11 cellular contexts compared by ENCODE assay signal in genomic region chr13:95185851-95186250, GRCh38.
DNase-seq lines count a peak whose midpoint lies in the region; ATAC-seq and TF ChIP-seq lines count a peak whose summit lies in the region.
"Had no signal": no experiment of that assay in that cellular context is flagged by ENCODE, and none has a peak within 500 bp of the region (broad histone marks: within the 10 kb centered on the region; RNA-seq: fewer than 3 reads in every experiment).

No MANE protein-coding gene starts in this region.

- intact Hi-C loops in CD4-positive, alpha-beta memory T cell (cut with micrococcal nuclease): loop anchor here (1.0 to 5.0 kb wide), 2 partner anchors 10 to 491 kb away; partner anchors contain the start of gene DNAJC3
- intact Hi-C loops in lower leg skin (cut with DNase I; ENCODE audit: low total_unique reads): no loop called here

- H3K36me3 Mint-ChIP-seq in CD4-positive, alpha-beta memory T cell: peaks cover 6 to 10% of the 10 kb centered on the region in 2 donors
- peaks cover 61% of the 10 kb centered on the region for H3K36me3 Mint-ChIP-seq in activated T-cell treated with anti-CD3 and anti-CD28 coated beads, Interleukin-2, amount 50 U/mL, for 24 hours (ENCODE audit: low read depth)
- peaks cover 0 to 10% (median 3%) of the 10 kb centered on the region in 3 donors for H3K36me3 Mint-ChIP-seq in naive thymus-derived CD8-positive, alpha-beta T cell

- ATAC-seq in naive thymus-derived CD8-positive, alpha-beta T cell: peak; percentile 97 to 98
- no peak for ATAC-seq in HG03097 (IDR thresholded peaks at IDR 0.05; ENCODE audit: low FRiP score, unreplicated experiment)
- ATAC-seq: GM12878 had no signal

- no peak for TF ChIP-seq POLR2A in lower leg skin (IDR thresholded peaks at IDR 0.05)

- POLR2A ChIA-PET in CD4-positive, alpha-beta memory T cell (lab: Charles Lee; ENCODE audit: partially characterized antibody): no interaction called here
- POLR2A ChIA-PET in naive thymus-derived CD8-positive, alpha-beta T cell (lab: Charles Lee): interaction anchor here (0.6 kb wide), 1 partner anchor 195 kb away, joined by 3 read pairs; no protein-coding TSS in a partner anchor

- no peaks in the 10 kb centered on the region for H3K36me3 ChIP-seq in CD4-positive, alpha-beta memory T cell (ENCODE audit: insufficient read depth, low read length)
- H3K36me3 ChIP-seq: BE2C had no signal

- peak overlapping the region; percentile 61 to 91 (median 76) for H3K4me3 Mint-ChIP-seq in CD4-positive, alpha-beta memory T cell
- peak overlapping the region; percentile 59 for H3K4me3 Mint-ChIP-seq in activated T-cell treated with anti-CD3 and anti-CD28 coated beads, Interleukin-2, amount 50 U/mL, for 24 hours
- peak overlapping the region; percentile 62 to 83 (median 76) for H3K4me3 Mint-ChIP-seq in naive thymus-derived CD8-positive, alpha-beta T cell
- H3K4me3 Mint-ChIP-seq: H9 had no signal

- H3K27ac Mint-ChIP-seq in CD4-positive, alpha-beta memory T cell: peak overlapping the region; percentile 81 to 96 (median 88)
- H3K27ac Mint-ChIP-seq in activated T-cell treated with anti-CD3 and anti-CD28 coated beads, Interleukin-2, amount 50 U/mL, for 24 hours: peak overlapping the region; percentile 90
- peak overlapping the region; percentile 82 to 95 (median 92) for H3K27ac Mint-ChIP-seq in naive thymus-derived CD8-positive, alpha-beta T cell
- H3K27ac Mint-ChIP-seq: H9 had no signal

- H3K9me3 Mint-ChIP-seq in CD4-positive, alpha-beta memory T cell: peaks cover 0 to 9% (median 0%) of the 10 kb centered on the region in 8 donors
- H3K9me3 Mint-ChIP-seq in activated T-cell treated with anti-CD3 and anti-CD28 coated beads, Interleukin-2, amount 50 U/mL, for 24 hours: no peaks in the 10 kb centered on the region
- peaks cover 0 to 3% (median 0%) of the 10 kb centered on the region in 9 donors for H3K9me3 Mint-ChIP-seq in naive thymus-derived CD8-positive, alpha-beta T cell
- H3K9me3 Mint-ChIP-seq: H9 had no signal

- DNase-seq in CD4-positive, alpha-beta memory T cell: peak; percentile 59 to 76 (median 65)
- DNase-seq in Kasumi-1 (lab: John Stamatoyannopoulos, UW) (peak; percentile 86 to 92), EL (no peak), epidermal melanocyte (ENCODE audit: insufficient read length, low spot score) (no peak), lower leg skin (ENCODE audit: low spot score in 2 of 2) (no peak)
- no peak for DNase-seq in activated T-cell treated with anti-CD3 and anti-CD28 coated beads, Interleukin-2, amount 50 U/mL, for 24 hours
- DNase-seq in naive thymus-derived CD8-positive, alpha-beta T cell: peak; percentile 15 to 75 (median 54)
- DNase-seq: BE2C, H9 had no signal

- peaks cover 54% of the 10 kb centered on the region for H3K4me1 ChIP-seq in CD4-positive, alpha-beta memory T cell (ENCODE audit: insufficient read depth, low read length)
- H3K4me1 ChIP-seq: BE2C had no signal

- H3K9me3 ChIP-seq in CD4-positive, alpha-beta memory T cell (ENCODE audit: control insufficient read depth in 1 of 2, low read length in 2 of 2): no peaks in the 10 kb centered on the region
- H3K9me3 ChIP-seq: BE2C had no signal

- CTCF ChIA-PET in CD4-positive, alpha-beta memory T cell (lab: Charles Lee; ENCODE audit: partially characterized antibody): interaction anchor here (12.1 kb wide), 1 partner anchor 195 kb away, joined by 256 read pairs; no protein-coding TSS in a partner anchor

- H3K27me3 Mint-ChIP-seq in CD4-positive, alpha-beta memory T cell: no peaks in the 10 kb centered on the region
- H3K27me3 Mint-ChIP-seq in activated T-cell treated with anti-CD3 and anti-CD28 coated beads, Interleukin-2, amount 50 U/mL, for 24 hours: no peaks in the 10 kb centered on the region
- no peaks in the 10 kb centered on the region for H3K27me3 Mint-ChIP-seq in naive thymus-derived CD8-positive, alpha-beta T cell

- no peak for TF ChIP-seq CTCF in lower leg skin (IDR thresholded peaks at IDR 0.05)

- H3K27ac ChIP-seq in CD4-positive, alpha-beta memory T cell (ENCODE audit: low read depth, low read length): peak overlapping the region; percentile 40

- WGBS in lower leg skin, 2 donors: 83 to 85% methylated on average over 5 of the region's 5 CpGs

- no peak overlapping the region for H3K4me3 ChIP-seq in CD4-positive, alpha-beta memory T cell (ENCODE audit: low read length in 2 of 2)
- no peak overlapping the region for H3K4me3 ChIP-seq in lower leg skin (ENCODE audit: low read depth, poor library complexity, severe bottlenecking)
- H3K4me3 ChIP-seq: GM12878 had no signal

- no peaks in the 10 kb centered on the region for H3K27me3 ChIP-seq in CD4-positive, alpha-beta memory T cell (ENCODE audit: insufficient read depth, low read length)
- H3K27me3 ChIP-seq: BE2C had no signal

- H3K4me1 Mint-ChIP-seq in CD4-positive, alpha-beta memory T cell: peaks cover 36 to 72% (median 55%) of the 10 kb centered on the region in 4 donors
- H3K4me1 Mint-ChIP-seq in activated T-cell treated with anti-CD3 and anti-CD28 coated beads, Interleukin-2, amount 50 U/mL, for 24 hours (ENCODE audit: low read depth): peaks cover 61% of the 10 kb centered on the region
- peaks cover 18 to 65% (median 55%) of the 10 kb centered on the region in 4 donors for H3K4me1 Mint-ChIP-seq in naive thymus-derived CD8-positive, alpha-beta T cell

Comparison
In these comparisons a context has a peak if more than half of its experiments do, and no peak if none do; other contexts are left out.
1. DNase-seq: peak in CD4-positive, alpha-beta memory T cell (5 of 5), Kasumi-1 (2 of 2) and naive thymus-derived CD8-positive, alpha-beta T cell (10 of 10); none in activated T-cell treated with anti-CD3 and anti-CD28 coated beads, Interleukin-2, amount 50 U/mL, for 24 hours (single experiment), EL (single experiment), epidermal melanocyte (single experiment) and lower leg skin (0 of 2).
2. Peak in every context shown above with its lines, with median percentiles within 50 percentile points of each other: H3K27ac Mint-ChIP-seq and H3K4me3 Mint-ChIP-seq.